ENCODE assay signal across 21 cellular contexts in the genomic region with DNA sequence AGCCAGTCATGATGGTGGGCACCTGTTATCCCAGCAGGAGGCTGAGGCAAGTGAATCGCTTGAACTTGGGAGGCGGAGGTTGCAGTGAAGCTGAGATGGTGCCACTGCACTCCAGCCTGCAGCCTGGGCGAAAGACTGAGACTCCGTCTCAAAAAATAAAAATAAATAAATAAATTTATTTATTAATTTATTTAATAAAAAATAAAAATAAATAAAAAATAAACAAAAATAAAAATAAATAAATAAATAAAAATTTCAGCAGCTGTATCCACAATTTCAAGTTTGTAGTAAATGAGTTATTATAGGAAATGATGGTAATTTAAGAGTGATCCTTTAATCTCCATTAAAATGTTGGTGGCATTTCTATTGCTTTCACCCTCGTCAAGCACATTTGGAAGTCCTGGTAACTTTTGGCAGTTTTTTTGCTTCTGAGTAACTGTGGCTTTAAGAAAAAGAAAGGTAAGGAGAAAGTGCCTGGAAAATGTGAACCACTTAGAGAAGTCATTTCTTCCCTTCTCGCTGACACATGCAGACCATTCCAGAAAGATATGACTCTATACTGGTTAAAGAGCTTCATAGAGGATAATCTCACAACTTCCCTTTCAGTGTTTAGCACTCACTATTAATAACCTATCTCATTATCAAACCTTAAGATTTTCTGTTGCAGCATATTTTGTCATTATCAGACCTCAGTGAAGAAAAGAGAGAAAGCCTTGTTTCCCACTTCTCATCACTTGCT.
"Had no signal": no experiment of that assay in that cellular context is flagged by ENCODE, and none has a peak within 500 bp of the region (broad histone marks: within the 10 kb centered on the region; RNA-seq: fewer than 3 reads in every experiment).

No MANE protein-coding gene starts in this region.

- H3K4me1 Mint-ChIP-seq: activated CD4-positive, alpha-beta memory T cell treated with anti-CD3 and anti-CD28 coated beads, Interleukin-2, amount 10 ng/mL, durations not matched to agents 7 days and 5 days; activated CD4-positive, alpha-beta T cell treated with anti-CD3 and anti-CD28 coated beads, Interleukin-2, amount 10 ng/mL, durations not matched to agents 24 days and 14 days; endodermal cell; natural killer cell had no signal

- H3K27me3 ChIP-seq: breast epithelium, neural progenitor cell, right lobe of liver, stomach, thyroid gland, upper lobe of right lung had no signal

- H3K27ac Mint-ChIP-seq: activated CD4-positive, alpha-beta memory T cell treated with anti-CD3 and anti-CD28 coated beads, Interleukin-2, amount 10 ng/mL, durations not matched to agents 7 days and 5 days; activated CD4-positive, alpha-beta T cell treated with anti-CD3 and anti-CD28 coated beads, Interleukin-2, amount 10 ng/mL, durations not matched to agents 24 days and 14 days; activated naive CD4-positive, alpha-beta T cell treated with anti-CD3 and anti-CD28 coated beads for 36 hours; dendritic cell treated with granulocyte-macrophage colony-stimulating factor and Interleukin-4, amounts not matched to agents 40 ng/mL and 50 ng/mL, for 4 days; endodermal cell; natural killer cell; neural progenitor cell had no signal

- H3K9me3 Mint-ChIP-seq: activated CD4-positive, alpha-beta memory T cell treated with anti-CD3 and anti-CD28 coated beads, Interleukin-2, amount 10 ng/mL, durations not matched to agents 7 days and 5 days; activated CD4-positive, alpha-beta T cell treated with anti-CD3 and anti-CD28 coated beads, Interleukin-2, amount 10 ng/mL, durations not matched to agents 24 days and 14 days; activated naive CD4-positive, alpha-beta T cell treated with anti-CD3 and anti-CD28 coated beads for 36 hours; dendritic cell treated with granulocyte-macrophage colony-stimulating factor and Interleukin-4, amounts not matched to agents 40 ng/mL and 50 ng/mL, for 4 days; endodermal cell; natural killer cell; neural progenitor cell had no signal

- H3K36me3 ChIP-seq: breast epithelium, neural progenitor cell, right lobe of liver, thyroid gland, upper lobe of right lung had no signal

- H3K9me3 ChIP-seq: breast epithelium, left ventricle myocardium inferior, right lobe of liver, stomach, thyroid gland, upper lobe of right lung had no signal

- ATAC-seq: esophagus mucosa, natural killer cell, right lobe of liver, upper lobe of right lung had no signal

- H3K4me3 Mint-ChIP-seq: activated CD4-positive, alpha-beta memory T cell treated with anti-CD3 and anti-CD28 coated beads, Interleukin-2, amount 10 ng/mL, durations not matched to agents 7 days and 5 days; activated CD4-positive, alpha-beta T cell treated with anti-CD3 and anti-CD28 coated beads, Interleukin-2, amount 10 ng/mL, durations not matched to agents 24 days and 14 days; activated naive CD4-positive, alpha-beta T cell treated with anti-CD3 and anti-CD28 coated beads for 36 hours; dendritic cell treated with granulocyte-macrophage colony-stimulating factor and Interleukin-4, amounts not matched to agents 40 ng/mL and 50 ng/mL, for 4 days; endodermal cell; natural killer cell; neural progenitor cell had no signal

- H3K4me3 ChIP-seq: breast epithelium, left ventricle myocardium inferior, lung, neural progenitor cell, right lobe of liver, stomach, thyroid gland, upper lobe of right lung had no signal

- H3K36me3 Mint-ChIP-seq: natural killer cell, neural progenitor cell had no signal

- H3K4me1 ChIP-seq: breast epithelium, neural progenitor cell, thyroid gland had no signal

- DNase-seq: activated CD4-positive, alpha-beta memory T cell treated with anti-CD3 and anti-CD28 coated beads, Interleukin-2, amount 10 ng/mL, durations not matched to agents 7 days and 5 days; activated CD4-positive, alpha-beta T cell treated with anti-CD3 and anti-CD28 coated beads, Interleukin-2, amount 10 ng/mL, durations not matched to agents 24 days and 14 days; activated CD8-positive, alpha-beta memory T cell treated with anti-CD3 and anti-CD28 coated beads, Interleukin-2, amount 50 U/mL, for 48 hours; activated effector memory CD4-positive, alpha-beta T cell treated with anti-CD3 and anti-CD28 coated beads, Interleukin-2, amount 50 U/mL, for 16 hours; activated naive CD4-positive, alpha-beta T cell treated with anti-CD3 and anti-CD28 coated beads for 36 hours; central memory CD4-positive, alpha-beta T cell; endodermal cell; foreskin fibroblast; left ventricle myocardium inferior; mesendoderm; natural killer cell; right lobe of liver; stimulated activated CD4-positive, alpha-beta T cell treated with anti-CD3 and anti-CD28 coated beads, Interleukin-2, amount 100 ng/mL, for 48 hours; stomach; thyroid gland; upper lobe of right lung had no signal
